Comparison of ENCODE assay signal across 24 cellular contexts in the genomic region with DNA sequence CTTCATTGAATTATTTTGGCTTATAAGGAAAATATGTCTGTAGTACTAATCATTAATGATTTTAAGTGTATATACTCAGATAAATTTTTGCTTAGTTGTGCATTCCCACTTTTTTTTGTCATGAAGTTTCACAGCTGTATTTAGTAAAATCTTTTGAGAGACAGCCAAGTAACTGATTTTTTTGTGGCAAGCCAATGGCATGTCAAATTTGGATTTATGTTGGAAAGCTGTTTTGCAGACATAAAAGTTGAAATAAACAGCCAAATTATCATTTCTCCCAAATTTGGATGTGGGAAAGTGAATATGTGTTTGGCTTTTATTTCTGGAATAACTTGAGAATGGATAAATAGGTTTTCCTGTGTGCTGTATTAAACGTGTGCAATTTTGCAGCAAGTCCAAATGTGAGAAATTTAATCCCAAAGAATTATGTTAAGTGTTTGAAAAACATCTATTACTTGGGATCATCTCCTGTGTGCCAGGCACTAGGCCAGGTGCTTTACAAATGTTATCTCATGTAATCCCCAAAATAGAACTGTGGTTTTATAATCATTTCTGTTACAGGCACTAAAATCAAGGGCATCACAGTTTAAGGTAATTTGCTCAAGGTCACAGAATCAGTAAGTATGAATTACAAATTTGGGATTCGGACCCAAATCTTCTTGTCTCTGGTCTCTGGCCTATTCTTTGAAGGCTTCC.
"Had no signal": no experiment of that assay in that cellular context is flagged by ENCODE, and none has a peak within 500 bp of the region (broad histone marks: within the 10 kb centered on the region; RNA-seq: fewer than 3 reads in every experiment).

No MANE protein-coding gene starts in this region.

- H3K36me3 ChIP-seq: adrenal gland, breast epithelium, SJCRH30 had no signal

- H3K4me3 ChIP-seq: adrenal gland, breast epithelium, K562, SJCRH30 had no signal

- H3K27ac ChIP-seq: adrenal gland, breast epithelium, SJCRH30 had no signal

- ATAC-seq: activated CD4-positive, CD25-positive, alpha-beta regulatory T cell treated with anti-CD3 and anti-CD28 coated beads, Interleukin-2, amount 50 U/mL, for 24 hours; activated CD8-positive, alpha-beta T cell treated with anti-CD3 and anti-CD28 coated beads for 36 hours; activated T-cell treated with anti-CD3 and anti-CD28 coated beads, Interleukin-2, amount 50 U/mL, for 72 hours; K562 had no signal

- H3K9ac ChIP-seq: SK-N-SH had no signal

- H3K9me3 ChIP-seq: adrenal gland, breast epithelium, SJCRH30, SK-N-SH had no signal

- FAIRE-seq: K562 had no signal

- H3K4me1 ChIP-seq: SJCRH30 had no signal

- H3K4me2 ChIP-seq: SK-N-SH had no signal

- DNase-seq: activated CD4-positive, alpha-beta T cell treated with anti-CD3 and anti-CD28 coated beads for 4 hours; activated CD8-positive, alpha-beta memory T cell treated with anti-CD3 and anti-CD28 coated beads, Interleukin-2, amount 50 U/mL, for 4 hours; activated CD8-positive, alpha-beta T cell treated with anti-CD3 and anti-CD28 coated beads for 36 hours; activated gamma-delta T cell treated with Interleukin-2 at 50 U/mL for 16 hours; activated naive CD4-positive, alpha-beta T cell treated with anti-CD3 and anti-CD28 coated beads, Interleukin-2, amount 10 ng/mL, durations not matched to agents 7 days and 5 days; activated naive CD8-positive, alpha-beta T cell treated with anti-CD3 and anti-CD28 coated beads for 36 hours; activated T-cell treated with anti-CD3 and anti-CD28 coated beads, Interleukin-2, amount 50 U/mL, for 72 hours; adrenal gland; anterior cingulate cortex; Karpas-422; MM.1S; NCI-H1105 treated with DMSO at 0.1 percent for 48 hours; NCI-H1930; NCI-H2171; NCI-H2227 treated with DMSO at 0.1 percent for 48 hours; NCI-H446 treated with DMSO at 0.1 percent for 48 hours; NCI-H524 treated with DMSO at 0.1 percent for 48 hours; NCI-H748 treated with DMSO at 0.1 percent for 48 hours; SJCRH30; SK-N-SH; SW 1271 had no signal

- H3K27me3 ChIP-seq: adrenal gland, breast epithelium, SJCRH30 had no signal
